Comparison of ENCODE assay signal across 9 cellular contexts in the genomic region with DNA sequence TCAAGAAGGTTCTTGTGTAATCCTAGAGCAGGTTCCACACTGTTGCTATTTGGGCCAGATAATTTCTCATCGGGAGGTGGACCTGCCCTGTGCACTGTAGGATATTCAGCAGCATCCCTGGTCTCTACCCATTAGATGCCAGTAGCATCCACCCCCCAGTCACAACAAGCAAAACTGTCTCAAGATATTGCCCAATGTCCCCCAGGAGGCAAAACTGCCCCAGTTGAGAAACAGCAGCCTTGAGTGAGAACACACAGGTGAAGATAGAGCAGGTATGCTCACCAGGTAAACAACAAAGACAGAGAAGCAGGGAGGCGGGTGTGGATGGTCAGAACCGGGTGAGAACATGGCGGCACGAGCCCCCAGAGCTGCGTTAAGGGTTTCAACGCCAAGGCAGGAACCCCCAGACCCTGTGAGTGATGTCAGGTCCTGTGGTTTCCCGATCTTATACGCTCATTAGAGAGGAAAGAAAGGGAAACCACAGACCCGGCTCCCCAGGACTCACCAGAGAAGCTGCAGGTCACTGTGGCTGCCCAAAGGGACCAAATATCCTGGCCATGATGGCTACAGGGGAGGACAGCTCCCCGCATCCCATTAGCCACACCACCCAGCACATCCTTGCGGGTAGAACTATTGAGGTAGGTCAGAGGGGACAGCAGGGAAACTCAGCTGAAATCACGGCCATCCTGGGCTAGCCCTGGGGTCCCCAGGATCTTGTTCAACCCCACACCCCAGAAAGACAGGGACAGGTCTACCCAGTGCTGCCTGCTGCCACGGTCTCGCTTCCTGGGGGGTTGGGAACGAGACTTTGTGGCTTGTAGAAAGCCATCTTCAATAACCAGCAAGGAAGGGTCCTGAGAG. TPM values are rescaled to one million over a fixed set of nuclear protein-coding genes. Genes with fewer than 3 reads are reported as not detected.
DNase-seq lines count a peak whose midpoint lies in the region; ATAC-seq and TF ChIP-seq lines count a peak whose summit lies in the region.
"Had no signal": no experiment of that assay in that cellular context is flagged by ENCODE, and none has a peak within 500 bp of the region (broad histone marks: within the 10 kb centered on the region; RNA-seq: fewer than 3 reads in every experiment).

No MANE protein-coding gene starts in this region.

- H3K4me3 ChIP-seq in GM12864 (ENCODE audit: low read depth, low read length), result peak overlapping the region; percentile 33
- H3K4me3 ChIP-seq in mesendoderm (ENCODE audit: low read length), result no peak overlapping the region
- no peak overlapping the region for H3K4me3 ChIP-seq in CD8-positive, alpha-beta T cell (ENCODE audit: low read depth, low read length)

- no peak overlapping the region for H3K27ac Mint-ChIP-seq in CD8-positive, alpha-beta T cell

- H3K4me1 Mint-ChIP-seq in CD8-positive, alpha-beta T cell (ENCODE audit: low read depth), result peaks cover 3% of the 10 kb centered on the region

- H3K4me1 ChIP-seq in mesendoderm (ENCODE audit: control insufficient read depth, low read depth, low read length), result peaks cover 2% of the 10 kb centered on the region
- H3K4me1 ChIP-seq in CD8-positive, alpha-beta T cell (ENCODE audit: insufficient read depth, low read length), result peaks cover 4% of the 10 kb centered on the region

- no peaks in the 10 kb centered on the region for H3K9me3 Mint-ChIP-seq in CD8-positive, alpha-beta T cell

- WGBS in mesendoderm (ENCODE audit: extremely low coverage, insufficient coverage, low lambda C conversion rate), result no CpG with 5 or more reads among the region's 16 CpGs

- no peaks in the 10 kb centered on the region for H3K9me3 ChIP-seq in CD8-positive, alpha-beta T cell (ENCODE audit: low read length)

- H3K27ac ChIP-seq in RWPE1 (peak overlapping the region; percentile 93), mesendoderm (ENCODE audit: low read depth, low read length) (no peak overlapping the region)
- no peak overlapping the region for H3K27ac ChIP-seq in CD8-positive, alpha-beta T cell (ENCODE audit: low read depth, low read length)

- no peak overlapping the region for H2BK120ac ChIP-seq in mesendoderm (ENCODE audit: low read depth, low read length)

- peaks cover 5% of the 10 kb centered on the region for H3K79me2 ChIP-seq in mesendoderm (ENCODE audit: control insufficient read depth, insufficient read depth, low read length)

- DNase-seq in GM12864 (ENCODE audit: low read depth), result no peak
- no peak for DNase-seq in RWPE1 (ENCODE audit: low spot score)
- no peak for DNase-seq in mesendoderm
- DNase-seq in NCI-H2081 (lab: John Stamatoyannopoulos, UW), result no peak
- DNase-seq in germinal center (ENCODE audit: low spot score), result no peak
- DNase-seq in mesenteric fat pad (ENCODE audit: low spot score), result no peak
- no peak for DNase-seq in CD8-positive, alpha-beta T cell

- no peak overlapping the region for H2AK5ac ChIP-seq in mesendoderm (ENCODE audit: low read length)

- H3K79me1 ChIP-seq in mesendoderm (ENCODE audit: low read length), result peaks cover 44% of the 10 kb centered on the region

- H4K8ac ChIP-seq in mesendoderm (ENCODE audit: low read depth, low read length), result no peak overlapping the region

- H2BK15ac ChIP-seq in mesendoderm (replicated peaks; ENCODE audit: low read depth), result no peak overlapping the region

- no peaks in the 10 kb centered on the region for H3K27me3 ChIP-seq in mesendoderm (ENCODE audit: insufficient read depth, low read length, poor library complexity)
- H3K27me3 ChIP-seq in CD8-positive, alpha-beta T cell (ENCODE audit: insufficient read depth, low read length), result no peaks in the 10 kb centered on the region

- TF ChIP-seq CTCF in GM12864 (IDR thresholded peaks at IDR 0.05; ENCODE audit: low read depth, low read length, missing control alignments), result no peak
- no peak for TF ChIP-seq CTCF in RWPE1 (conservative IDR thresholded peaks at IDR 0.05; ENCODE audit: low read depth)
- no peak for TF ChIP-seq CTCF in CD8-positive, alpha-beta T cell (IDR thresholded peaks at IDR 0.05)

- peaks cover 1% of the 10 kb centered on the region for H3K36me3 ChIP-seq in mesendoderm (ENCODE audit: control insufficient read depth, insufficient read depth, low read length)
- H3K36me3 ChIP-seq in CD8-positive, alpha-beta T cell (ENCODE audit: insufficient read depth, low read length), result no peaks in the 10 kb centered on the region

- H4K5ac ChIP-seq in mesendoderm (ENCODE audit: low read length), result no peak overlapping the region

- H3K4me3 Mint-ChIP-seq in CD8-positive, alpha-beta T cell, result no peak overlapping the region

- H3K9ac ChIP-seq in mesendoderm (ENCODE audit: low read length), result no peak overlapping the region

- H3K23ac ChIP-seq in mesendoderm (ENCODE audit: low read length), result no peak overlapping the region

- H3K4ac ChIP-seq in mesendoderm (ENCODE audit: low read depth, low read length), result no peak overlapping the region

- H3K56ac ChIP-seq in mesendoderm (ENCODE audit: low read length), result peak overlapping the region; percentile 47

- POLR2A ChIA-PET in RWPE1 (lab: Yijun Ruan, JAX; ENCODE audit: low non-redundant PET), result interaction anchor here (1.2 kb wide), 1 partner anchor 20 kb away, joined by 4 read pairs; no protein-coding TSS in a partner anchor
- POLR2A ChIA-PET in CD8-positive, alpha-beta T cell (lab: Charles Lee), result no interaction called here

- no peak overlapping the region for H3K4me2 ChIP-seq in mesendoderm (ENCODE audit: low read length)

- peaks cover 4% of the 10 kb centered on the region for H3K27me3 Mint-ChIP-seq in CD8-positive, alpha-beta T cell (ENCODE audit: low read depth)

- no peaks in the 10 kb centered on the region for H3K36me3 Mint-ChIP-seq in CD8-positive, alpha-beta T cell

- peak; percentile 44 for ATAC-seq in HG02571 (IDR thresholded peaks at IDR 0.05; ENCODE audit: unreplicated experiment)
- no peak for ATAC-seq in CD8-positive, alpha-beta T cell

- no peak overlapping the region for H3K18ac ChIP-seq in mesendoderm (ENCODE audit: low read length)

- H2BK5ac ChIP-seq in mesendoderm (ENCODE audit: low read length), result no peak overlapping the region

- intact Hi-C loops in CD8-positive, alpha-beta T cell (cut with DNase I, micrococcal nuclease), result no loop called here

- CTCF ChIA-PET in RWPE1 (lab: Yijun Ruan, JAX), result interaction anchor here (0.8 to 0.9 kb wide), 2 partner anchors 20 to 35 kb away, joined by 3 to 5 read pairs; no protein-coding TSS in a partner anchor
- CTCF ChIA-PET in CD8-positive, alpha-beta T cell (lab: Charles Lee), result interaction anchor here (0.9 to 1.7 kb wide), 3 partner anchors 35 to 79 kb away, joined by 3 to 5 read pairs (median 3); no protein-coding TSS in a partner anchor

RNA-seq across cellular contexts. Expression of a gene that starts 21.2 kb away (rescaled TPM):
- 5.7 TPM for polyA plus RNA-seq in mesendoderm (2013, experiment 1 of 2)
- polyA plus RNA-seq in mesendoderm (2013, experiment 2 of 2), result 5.1 TPM
- 207 TPM for total RNA-seq in mesenteric fat pad
- 1 to 10 TPM; 3.5 to 4.4 TPM for total RNA-seq in CD8-positive, alpha-beta T cell

RNA-seq across cellular contexts. Expression of a gene that starts 28.9 kb away (rescaled TPM):
- 0.06 TPM for polyA plus RNA-seq in mesendoderm (2013, experiment 1 of 2)
- polyA plus RNA-seq in mesendoderm (2013, experiment 2 of 2), result not detected
- total RNA-seq in mesenteric fat pad, result 0.61 TPM
- total RNA-seq in CD8-positive, alpha-beta T cell, result not detected
- total RNA-seq: dermis microvascular lymphatic vessel endothelial cell had no signal

Comparison
In these comparisons a context has a peak if more than half of its experiments do, and no peak if none do; other contexts are left out.
1. RNA of a gene that starts 21.2 kb away (total RNA-seq): 207 TPM in mesenteric fat pad (single experiment); 3.5 to 4.4 TPM in CD8-positive, alpha-beta T cell; every median in the first group is over 10 times any median in the second.